ENCODE assay signal across 1 cellular context in the genomic region with DNA sequence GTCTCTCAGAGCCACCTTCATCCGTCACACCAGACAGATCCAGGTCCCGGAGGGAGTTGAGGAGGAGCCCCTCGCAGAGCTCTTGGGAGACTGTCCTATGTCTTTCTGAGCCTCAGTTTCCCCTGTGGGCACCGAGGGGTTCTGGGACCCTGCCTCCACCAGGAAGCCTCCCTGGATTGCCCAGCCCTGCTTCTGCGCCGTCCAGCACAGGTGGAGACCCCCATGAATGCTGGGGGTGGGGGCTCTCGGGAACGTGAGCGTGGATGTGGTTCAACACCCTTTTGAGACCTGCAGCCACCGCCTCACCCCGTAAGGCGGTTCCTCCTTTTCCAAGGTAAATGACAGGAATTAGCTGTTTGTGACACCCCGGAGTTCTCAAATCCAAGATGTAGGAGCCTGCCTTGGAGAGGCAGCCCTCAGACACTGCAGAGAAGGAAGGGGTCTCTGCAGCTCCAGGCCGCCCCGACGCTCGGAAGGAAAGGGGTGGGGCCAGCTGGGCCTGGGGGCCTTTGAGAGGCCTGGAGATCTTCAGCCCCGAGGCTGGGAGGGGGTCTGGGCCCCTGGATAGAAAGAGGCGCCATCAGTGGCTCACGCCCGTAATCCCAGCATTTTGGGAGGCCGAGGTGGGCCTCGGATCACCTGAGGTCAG.
TF ChIP-seq lines count a peak whose summit lies in the region.

No MANE protein-coding gene starts in this region.

TF ChIP-seq in GM23338, 12 proteins besides CTCF, POLR2A, EP300 and RAD21 (continued from another document):
- TF ChIP-seq, protein P1, sequence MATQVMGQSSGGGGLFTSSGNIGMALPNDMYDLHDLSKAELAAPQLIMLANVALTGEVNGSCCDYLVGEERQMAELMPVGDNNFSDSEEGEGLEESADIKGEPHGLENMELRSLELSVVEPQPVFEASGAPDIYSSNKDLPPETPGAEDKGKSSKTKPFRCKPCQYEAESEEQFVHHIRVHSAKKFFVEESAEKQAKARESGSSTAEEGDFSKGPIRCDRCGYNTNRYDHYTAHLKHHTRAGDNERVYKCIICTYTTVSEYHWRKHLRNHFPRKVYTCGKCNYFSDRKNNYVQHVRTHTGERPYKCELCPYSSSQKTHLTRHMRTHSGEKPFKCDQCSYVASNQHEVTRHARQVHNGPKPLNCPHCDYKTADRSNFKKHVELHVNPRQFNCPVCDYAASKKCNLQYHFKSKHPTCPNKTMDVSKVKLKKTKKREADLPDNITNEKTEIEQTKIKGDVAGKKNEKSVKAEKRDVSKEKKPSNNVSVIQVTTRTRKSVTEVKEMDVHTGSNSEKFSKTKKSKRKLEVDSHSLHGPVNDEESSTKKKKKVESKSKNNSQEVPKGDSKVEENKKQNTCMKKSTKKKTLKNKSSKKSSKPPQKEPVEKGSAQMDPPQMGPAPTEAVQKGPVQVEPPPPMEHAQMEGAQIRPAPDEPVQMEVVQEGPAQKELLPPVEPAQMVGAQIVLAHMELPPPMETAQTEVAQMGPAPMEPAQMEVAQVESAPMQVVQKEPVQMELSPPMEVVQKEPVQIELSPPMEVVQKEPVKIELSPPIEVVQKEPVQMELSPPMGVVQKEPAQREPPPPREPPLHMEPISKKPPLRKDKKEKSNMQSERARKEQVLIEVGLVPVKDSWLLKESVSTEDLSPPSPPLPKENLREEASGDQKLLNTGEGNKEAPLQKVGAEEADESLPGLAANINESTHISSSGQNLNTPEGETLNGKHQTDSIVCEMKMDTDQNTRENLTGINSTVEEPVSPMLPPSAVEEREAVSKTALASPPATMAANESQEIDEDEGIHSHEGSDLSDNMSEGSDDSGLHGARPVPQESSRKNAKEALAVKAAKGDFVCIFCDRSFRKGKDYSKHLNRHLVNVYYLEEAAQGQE (IDR thresholded peaks at IDR 0.05; ENCODE audit: unreplicated experiment), result no peak
- TF ChIP-seq EZH2phosphoT487 (IDR thresholded peaks at IDR 0.05; ENCODE audit: unreplicated experiment), result no peak
- TF ChIP-seq, protein P2, sequence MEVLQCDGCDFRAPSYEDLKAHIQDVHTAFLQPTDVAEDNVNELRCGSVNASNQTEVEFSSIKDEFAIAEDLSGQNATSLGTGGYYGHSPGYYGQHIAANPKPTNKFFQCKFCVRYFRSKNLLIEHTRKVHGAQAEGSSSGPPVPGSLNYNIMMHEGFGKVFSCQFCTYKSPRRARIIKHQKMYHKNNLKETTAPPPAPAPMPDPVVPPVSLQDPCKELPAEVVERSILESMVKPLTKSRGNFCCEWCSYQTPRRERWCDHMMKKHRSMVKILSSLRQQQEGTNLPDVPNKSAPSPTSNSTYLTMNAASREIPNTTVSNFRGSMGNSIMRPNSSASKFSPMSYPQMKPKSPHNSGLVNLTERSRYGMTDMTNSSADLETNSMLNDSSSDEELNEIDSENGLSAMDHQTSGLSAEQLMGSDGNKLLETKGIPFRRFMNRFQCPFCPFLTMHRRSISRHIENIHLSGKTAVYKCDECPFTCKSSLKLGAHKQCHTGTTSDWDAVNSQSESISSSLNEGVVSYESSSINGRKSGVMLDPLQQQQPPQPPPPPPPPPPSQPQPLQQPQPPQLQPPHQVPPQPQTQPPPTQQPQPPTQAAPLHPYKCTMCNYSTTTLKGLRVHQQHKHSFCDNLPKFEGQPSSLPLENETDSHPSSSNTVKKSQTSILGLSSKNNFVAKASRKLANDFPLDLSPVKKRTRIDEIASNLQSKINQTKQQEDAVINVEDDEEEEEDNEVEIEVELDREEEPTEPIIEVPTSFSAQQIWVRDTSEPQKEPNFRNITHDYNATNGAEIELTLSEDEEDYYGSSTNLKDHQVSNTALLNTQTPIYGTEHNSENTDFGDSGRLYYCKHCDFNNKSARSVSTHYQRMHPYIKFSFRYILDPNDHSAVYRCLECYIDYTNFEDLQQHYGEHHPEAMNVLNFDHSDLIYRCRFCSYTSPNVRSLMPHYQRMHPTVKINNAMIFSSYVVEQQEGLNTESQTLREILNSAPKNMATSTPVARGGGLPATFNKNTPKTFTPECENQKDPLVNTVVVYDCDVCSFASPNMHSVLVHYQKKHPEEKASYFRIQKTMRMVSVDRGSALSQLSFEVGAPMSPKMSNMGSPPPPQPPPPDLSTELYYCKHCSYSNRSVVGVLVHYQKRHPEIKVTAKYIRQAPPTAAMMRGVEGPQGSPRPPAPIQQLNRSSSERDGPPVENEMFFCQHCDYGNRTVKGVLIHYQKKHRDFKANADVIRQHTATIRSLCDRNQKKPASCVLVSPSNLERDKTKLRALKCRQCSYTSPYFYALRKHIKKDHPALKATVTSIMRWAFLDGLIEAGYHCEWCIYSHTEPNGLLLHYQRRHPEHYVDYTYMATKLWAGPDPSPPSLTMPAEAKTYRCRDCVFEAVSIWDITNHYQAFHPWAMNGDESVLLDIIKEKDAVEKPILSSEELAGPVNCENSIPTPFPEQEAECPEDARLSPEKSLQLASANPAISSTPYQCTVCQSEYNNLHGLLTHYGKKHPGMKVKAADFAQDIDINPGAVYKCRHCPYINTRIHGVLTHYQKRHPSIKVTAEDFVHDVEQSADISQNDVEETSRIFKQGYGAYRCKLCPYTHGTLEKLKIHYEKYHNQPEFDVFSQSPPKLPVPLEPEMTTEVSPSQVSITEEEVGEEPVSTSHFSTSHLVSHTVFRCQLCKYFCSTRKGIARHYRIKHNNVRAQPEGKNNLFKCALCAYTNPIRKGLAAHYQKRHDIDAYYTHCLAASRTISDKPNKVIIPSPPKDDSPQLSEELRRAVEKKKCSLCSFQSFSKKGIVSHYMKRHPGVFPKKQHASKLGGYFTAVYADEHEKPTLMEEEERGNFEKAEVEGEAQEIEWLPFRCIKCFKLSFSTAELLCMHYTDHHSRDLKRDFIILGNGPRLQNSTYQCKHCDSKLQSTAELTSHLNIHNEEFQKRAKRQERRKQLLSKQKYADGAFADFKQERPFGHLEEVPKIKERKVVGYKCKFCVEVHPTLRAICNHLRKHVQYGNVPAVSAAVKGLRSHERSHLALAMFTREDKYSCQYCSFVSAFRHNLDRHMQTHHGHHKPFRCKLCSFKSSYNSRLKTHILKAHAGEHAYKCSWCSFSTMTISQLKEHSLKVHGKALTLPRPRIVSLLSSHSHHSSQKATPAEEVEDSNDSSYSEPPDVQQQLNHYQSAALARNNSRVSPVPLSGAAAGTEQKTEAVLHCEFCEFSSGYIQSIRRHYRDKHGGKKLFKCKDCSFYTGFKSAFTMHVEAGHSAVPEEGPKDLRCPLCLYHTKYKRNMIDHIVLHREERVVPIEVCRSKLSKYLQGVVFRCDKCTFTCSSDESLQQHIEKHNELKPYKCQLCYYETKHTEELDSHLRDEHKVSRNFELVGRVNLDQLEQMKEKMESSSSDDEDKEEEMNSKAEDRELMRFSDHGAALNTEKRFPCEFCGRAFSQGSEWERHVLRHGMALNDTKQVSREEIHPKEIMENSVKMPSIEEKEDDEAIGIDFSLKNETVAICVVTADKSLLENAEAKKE (CRISPR knock-in tag; IDR thresholded peaks at IDR 0.05), result no peak
- no peak for TF ChIP-seq ZNF331 (CRISPR knock-in tag; IDR thresholded peaks at IDR 0.05; ENCODE audit: low read depth)
- TF ChIP-seq ZNF114 (CRISPR knock-in tag; IDR thresholded peaks at IDR 0.05), result no peak
- TF ChIP-seq JUNB (IDR thresholded peaks at IDR 0.05; ENCODE audit: unreplicated experiment), result no peak
- TF ChIP-seq POLR2AphosphoS5 (IDR thresholded peaks at IDR 0.05; ENCODE audit: low read depth), result no peak
- no peak for TF ChIP-seq EZH2 (IDR thresholded peaks at IDR 0.05; ENCODE audit: low read depth, unreplicated experiment)
- TF ChIP-seq, protein P3, sequence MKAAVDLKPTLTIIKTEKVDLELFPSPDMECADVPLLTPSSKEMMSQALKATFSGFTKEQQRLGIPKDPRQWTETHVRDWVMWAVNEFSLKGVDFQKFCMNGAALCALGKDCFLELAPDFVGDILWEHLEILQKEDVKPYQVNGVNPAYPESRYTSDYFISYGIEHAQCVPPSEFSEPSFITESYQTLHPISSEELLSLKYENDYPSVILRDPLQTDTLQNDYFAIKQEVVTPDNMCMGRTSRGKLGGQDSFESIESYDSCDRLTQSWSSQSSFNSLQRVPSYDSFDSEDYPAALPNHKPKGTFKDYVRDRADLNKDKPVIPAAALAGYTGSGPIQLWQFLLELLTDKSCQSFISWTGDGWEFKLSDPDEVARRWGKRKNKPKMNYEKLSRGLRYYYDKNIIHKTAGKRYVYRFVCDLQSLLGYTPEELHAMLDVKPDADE (IDR thresholded peaks at IDR 0.05), result no peak
- TF ChIP-seq STAT1 (IDR thresholded peaks at IDR 0.05; ENCODE audit: unreplicated experiment), result no peak
- TF ChIP-seq NANOG (IDR thresholded peaks at IDR 0.05; ENCODE audit: borderline replicate concordance), result no peak
TF ChIP-seq in GM23338: peak in this region for 0.
